Comparison of ENCODE assay signal across 2 cellular contexts in the genomic region with DNA sequence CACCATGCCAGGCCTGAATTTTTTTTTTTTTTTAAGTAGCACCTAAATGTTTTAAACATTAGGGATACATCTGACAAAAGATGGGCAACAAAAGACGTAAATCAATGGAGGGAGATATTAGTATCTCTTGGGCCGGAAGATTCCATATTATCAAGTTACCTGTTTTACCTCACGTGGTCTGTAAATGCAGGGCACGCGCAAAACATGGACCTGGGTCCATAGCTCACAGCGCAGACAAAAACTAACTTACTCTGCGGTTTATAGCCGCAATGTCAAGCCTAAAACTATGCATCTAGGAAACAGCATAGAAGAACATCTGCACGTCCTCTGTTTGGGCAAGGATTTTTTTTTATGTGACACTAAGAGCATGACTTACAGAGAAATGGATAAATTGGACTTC.
TF ChIP-seq lines count a peak whose summit lies in the region.

No MANE protein-coding gene starts in this region.

TF ChIP-seq in endothelial cell of umbilical vein, 7 proteins besides CTCF, POLR2A, EP300 and RAD21:
- TF ChIP-seq POLR2AphosphoS5 (IDR thresholded peaks at IDR 0.05; ENCODE audit: insufficient read depth, low read depth, low read length) (no peak), EZH2 (IDR thresholded peaks at IDR 0.05; ENCODE audit: borderline replicate concordance, low read depth, low read length, severe bottlenecking) (no peak), MYC (IDR thresholded peaks at IDR 0.05; ENCODE audit: low read depth, low read length) (no peak), GATA2 (IDR thresholded peaks at IDR 0.05; ENCODE audit: insufficient read depth, insufficient read length, low read depth, low read length) (no peak), FOS (IDR thresholded peaks at IDR 0.05; ENCODE audit: borderline replicate concordance, insufficient read depth, low read length) (no peak), JUN (IDR thresholded peaks at IDR 0.05; ENCODE audit: borderline replicate concordance, insufficient read depth, insufficient read length, low read depth) (no peak)
- TF ChIP-seq, protein P1, sequence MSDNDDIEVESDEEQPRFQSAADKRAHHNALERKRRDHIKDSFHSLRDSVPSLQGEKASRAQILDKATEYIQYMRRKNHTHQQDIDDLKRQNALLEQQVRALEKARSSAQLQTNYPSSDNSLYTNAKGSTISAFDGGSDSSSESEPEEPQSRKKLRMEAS (IDR thresholded peaks at IDR 0.05; ENCODE audit: insufficient read depth, insufficient read length), result no peak
TF ChIP-seq in endothelial cell of umbilical vein: peak in this region for 0.

TF ChIP-seq in SK-N-SH, 30 proteins besides CTCF, POLR2A, EP300 and RAD21:
- TF ChIP-seq, protein P2, sequence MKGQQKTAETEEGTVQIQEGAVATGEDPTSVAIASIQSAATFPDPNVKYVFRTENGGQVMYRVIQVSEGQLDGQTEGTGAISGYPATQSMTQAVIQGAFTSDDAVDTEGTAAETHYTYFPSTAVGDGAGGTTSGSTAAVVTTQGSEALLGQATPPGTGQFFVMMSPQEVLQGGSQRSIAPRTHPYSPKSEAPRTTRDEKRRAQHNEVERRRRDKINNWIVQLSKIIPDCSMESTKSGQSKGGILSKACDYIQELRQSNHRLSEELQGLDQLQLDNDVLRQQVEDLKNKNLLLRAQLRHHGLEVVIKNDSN (IDR thresholded peaks at IDR 0.05; ENCODE audit: borderline replicate concordance, low read depth), result no peak
- TF ChIP-seq, protein P3, sequence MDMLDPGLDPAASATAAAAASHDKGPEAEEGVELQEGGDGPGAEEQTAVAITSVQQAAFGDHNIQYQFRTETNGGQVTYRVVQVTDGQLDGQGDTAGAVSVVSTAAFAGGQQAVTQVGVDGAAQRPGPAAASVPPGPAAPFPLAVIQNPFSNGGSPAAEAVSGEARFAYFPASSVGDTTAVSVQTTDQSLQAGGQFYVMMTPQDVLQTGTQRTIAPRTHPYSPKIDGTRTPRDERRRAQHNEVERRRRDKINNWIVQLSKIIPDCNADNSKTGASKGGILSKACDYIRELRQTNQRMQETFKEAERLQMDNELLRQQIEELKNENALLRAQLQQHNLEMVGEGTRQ (IDR thresholded peaks at IDR 0.05; ENCODE audit: borderline replicate concordance, low read depth, low read length), result no peak
- TF ChIP-seq MXI1 (IDR thresholded peaks at IDR 0.05; ENCODE audit: low read depth, low read length) (no peak), SIN3A (IDR thresholded peaks at IDR 0.05; ENCODE audit: borderline replicate concordance, low read depth, low read length) (no peak), POLR2AphosphoS5 (IDR thresholded peaks at IDR 0.05; ENCODE audit: low read depth, low read length) (no peak), MEF2A (IDR thresholded peaks at IDR 0.05; ENCODE audit: borderline replicate concordance, low read depth) (no peak), GATA2 (CRISPR knock-in tag; IDR thresholded peaks at IDR 0.05) (no peak), RCOR1 (IDR thresholded peaks at IDR 0.05; ENCODE audit: low read length) (no peak), NFIC (IDR thresholded peaks at IDR 0.05; ENCODE audit: borderline replicate concordance) (no peak), FOXJ3 (CRISPR knock-in tag; IDR thresholded peaks at IDR 0.05) (no peak), ELF1 (IDR thresholded peaks at IDR 0.05) (no peak), RFX5 (IDR thresholded peaks at IDR 0.05; ENCODE audit: low read length) (no peak), NRF1 (IDR thresholded peaks at IDR 0.05; ENCODE audit: low read depth, low read length) (no peak)
- TF ChIP-seq, protein P4, sequence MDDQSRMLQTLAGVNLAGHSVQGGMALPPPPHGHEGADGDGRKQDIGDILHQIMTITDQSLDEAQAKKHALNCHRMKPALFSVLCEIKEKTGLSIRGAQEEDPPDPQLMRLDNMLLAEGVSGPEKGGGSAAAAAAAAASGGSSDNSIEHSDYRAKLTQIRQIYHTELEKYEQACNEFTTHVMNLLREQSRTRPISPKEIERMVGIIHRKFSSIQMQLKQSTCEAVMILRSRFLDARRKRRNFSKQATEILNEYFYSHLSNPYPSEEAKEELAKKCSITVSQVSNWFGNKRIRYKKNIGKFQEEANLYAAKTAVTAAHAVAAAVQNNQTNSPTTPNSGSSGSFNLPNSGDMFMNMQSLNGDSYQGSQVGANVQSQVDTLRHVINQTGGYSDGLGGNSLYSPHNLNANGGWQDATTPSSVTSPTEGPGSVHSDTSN (IDR thresholded peaks at IDR 0.05), result no peak
- TF ChIP-seq, protein P5, sequence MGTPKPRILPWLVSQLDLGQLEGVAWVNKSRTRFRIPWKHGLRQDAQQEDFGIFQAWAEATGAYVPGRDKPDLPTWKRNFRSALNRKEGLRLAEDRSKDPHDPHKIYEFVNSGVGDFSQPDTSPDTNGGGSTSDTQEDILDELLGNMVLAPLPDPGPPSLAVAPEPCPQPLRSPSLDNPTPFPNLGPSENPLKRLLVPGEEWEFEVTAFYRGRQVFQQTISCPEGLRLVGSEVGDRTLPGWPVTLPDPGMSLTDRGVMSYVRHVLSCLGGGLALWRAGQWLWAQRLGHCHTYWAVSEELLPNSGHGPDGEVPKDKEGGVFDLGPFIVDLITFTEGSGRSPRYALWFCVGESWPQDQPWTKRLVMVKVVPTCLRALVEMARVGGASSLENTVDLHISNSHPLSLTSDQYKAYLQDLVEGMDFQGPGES (IDR thresholded peaks at IDR 0.05; ENCODE audit: low read depth, low read length), result no peak
